ENCODE assay signal across 32 cellular contexts in the genomic region with DNA sequence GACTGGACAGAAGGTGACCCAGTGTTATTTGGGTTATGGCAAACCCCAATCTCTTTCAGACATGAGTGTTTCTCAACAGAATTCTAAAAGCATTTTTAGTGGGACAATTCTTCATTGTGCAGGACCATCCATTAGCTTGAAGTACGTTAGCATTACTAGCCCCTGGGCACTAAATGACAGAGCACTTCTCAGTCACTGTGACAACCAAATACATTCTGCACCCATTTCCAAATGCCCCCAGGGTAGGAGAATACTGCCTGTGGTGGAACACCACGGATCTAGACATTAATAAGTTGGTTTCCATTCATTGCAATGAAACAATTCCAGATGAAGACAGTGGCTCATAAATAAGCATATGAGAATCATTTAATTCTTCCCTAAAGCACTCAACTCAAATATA.
"Had no signal": no experiment of that assay in that cellular context is flagged by ENCODE, and none has a peak within 500 bp of the region (broad histone marks: within the 10 kb centered on the region; RNA-seq: fewer than 3 reads in every experiment).

No MANE protein-coding gene starts in this region.

- H3K9me3 Mint-ChIP-seq: activated CD8-positive, alpha-beta T cell treated with anti-CD3 and anti-CD28 coated beads for 36 hours; activated naive CD8-positive, alpha-beta T cell treated with anti-CD3 and anti-CD28 coated beads for 36 hours; activated T-cell treated with anti-CD3 and anti-CD28 coated beads, Interleukin-2, amount 50 U/mL, for 72 hours had no signal

- H3K36me3 Mint-ChIP-seq: activated naive CD8-positive, alpha-beta T cell treated with anti-CD3 and anti-CD28 coated beads for 36 hours had no signal

- DNase-seq: activated CD4-positive, alpha-beta T cell treated with anti-CD3 and anti-CD28 coated beads for 1 hour; activated CD4-positive, alpha-beta T cell treated with anti-CD3 and anti-CD28 coated beads for 48 hours; activated CD4-positive, alpha-beta T cell treated with anti-CD3 and anti-CD28 coated beads, Interleukin-2, amount 50 U/mL, for 4 hours; activated CD4-positive, CD25-positive, alpha-beta regulatory T cell; activated CD8-positive, alpha-beta T cell treated with anti-CD3 and anti-CD28 coated beads for 36 hours; activated effector memory CD4-positive, alpha-beta T cell treated with anti-CD3 and anti-CD28 coated beads, Interleukin-2, amount 50 U/mL, for 16 hours; activated naive CD4-positive, alpha-beta T cell; activated naive CD4-positive, alpha-beta T cell treated with anti-CD3 and anti-CD28 coated beads, Interleukin-2, amount 50 U/mL, for 16 hours; activated naive CD8-positive, alpha-beta T cell treated with anti-CD3 and anti-CD28 coated beads for 36 hours; activated T-cell treated with anti-CD3 and anti-CD28 coated beads, Interleukin-2, amount 50 U/mL, for 1 hour; activated T-cell treated with anti-CD3 and anti-CD28 coated beads, Interleukin-2, amount 50 U/mL, for 72 hours; amniotic stem cell; aorta; brain microvascular endothelial cell; central memory CD4-positive, alpha-beta T cell; NCI-H1048; NCI-H1105 treated with DMSO at 0.1 percent for 48 hours; NCI-H1694; NCI-H1930; NCI-H2081 treated with DMSO at 0.1 percent for 48 hours; NCI-H2171 treated with DMSO at 0.1 percent for 48 hours; NCI-H2227 treated with DMSO at 0.1 percent for 48 hours; NCI-H524 treated with DMSO at 0.1 percent for 48 hours; NCI-H748 treated with DMSO at 0.1 percent for 48 hours; NK-92 treated with Interleukin-12 subunit alpha and Interleukin-12 subunit beta, amount 100 ng/mL, for 24 hours; PC-3; Right ventricle myocardium superior; T1000; WERI-Rb-1 had no signal

- H3K4me3 ChIP-seq: K562, SK-N-MC had no signal

- H3K27ac Mint-ChIP-seq: activated CD8-positive, alpha-beta T cell treated with anti-CD3 and anti-CD28 coated beads for 36 hours; activated naive CD8-positive, alpha-beta T cell treated with anti-CD3 and anti-CD28 coated beads for 36 hours; activated T-cell treated with anti-CD3 and anti-CD28 coated beads, Interleukin-2, amount 50 U/mL, for 72 hours; activated T-helper 17 cell treated with anti-CD3 and anti-CD28 coated beads, Interleukin-2, amount 50 U/mL, for 72 hours had no signal

- H3K4me1 Mint-ChIP-seq: activated naive CD8-positive, alpha-beta T cell treated with anti-CD3 and anti-CD28 coated beads for 36 hours; activated T-helper 17 cell treated with anti-CD3 and anti-CD28 coated beads, Interleukin-2, amount 50 U/mL, for 72 hours had no signal

- H3K36me3 ChIP-seq: brain microvascular endothelial cell, WERI-Rb-1 had no signal

- H3K27ac ChIP-seq: brain microvascular endothelial cell, SK-N-MC, WERI-Rb-1 had no signal

- H3K27me3 ChIP-seq: brain microvascular endothelial cell had no signal

- H3K4me3 Mint-ChIP-seq: activated CD8-positive, alpha-beta T cell treated with anti-CD3 and anti-CD28 coated beads for 36 hours; activated naive CD8-positive, alpha-beta T cell treated with anti-CD3 and anti-CD28 coated beads for 36 hours; activated T-cell treated with anti-CD3 and anti-CD28 coated beads, Interleukin-2, amount 50 U/mL, for 72 hours; activated T-helper 17 cell treated with anti-CD3 and anti-CD28 coated beads, Interleukin-2, amount 50 U/mL, for 72 hours had no signal
